12 cellular contexts compared by ENCODE assay signal in the genomic region with DNA sequence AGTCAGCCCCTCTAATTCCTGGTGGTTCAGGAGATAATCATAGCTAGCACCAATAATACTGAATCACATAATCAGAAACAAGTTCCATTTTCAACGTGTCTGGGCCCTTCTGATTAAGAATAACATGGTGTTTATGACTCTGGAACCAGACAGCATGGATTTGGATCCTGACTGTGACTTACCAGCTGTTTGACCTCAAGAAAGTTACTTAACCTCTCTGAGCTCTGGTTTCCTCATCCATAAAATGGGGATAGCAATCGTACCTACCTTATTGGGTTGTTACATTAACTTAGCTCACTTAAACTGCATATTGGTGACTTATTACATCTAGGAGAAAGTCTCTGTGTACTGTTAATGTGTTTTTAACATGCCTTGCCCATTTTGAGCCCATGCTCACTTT. TPM values are rescaled to one million over a fixed set of nuclear protein-coding genes. Genes with fewer than 3 reads are reported as not detected.
"Had no signal": no experiment of that assay in that cellular context is flagged by ENCODE, and none has a peak within 500 bp of the region (broad histone marks: within the 10 kb centered on the region; RNA-seq: fewer than 3 reads in every experiment).

No MANE protein-coding gene starts in this region.

- H3K27ac ChIP-seq: GM23248, HL-60, KMS-11 had no signal

- H3K4me3 ChIP-seq: GM23248 had no signal

- H3K4me2 ChIP-seq: KMS-11 had no signal

- H2AFZ ChIP-seq: GM23248 had no signal

- H3K9ac ChIP-seq: GM23248, KMS-11 had no signal

- DNase-seq: GM23248, GOT3, HCEC 1CT, HFFc6, IMR-90, Karpas-422, KBM-7 had no signal

- FAIRE-seq: H54 had no signal

RNA-seq across cellular contexts. Expression of gene TMEM40, which starts 10.7 kb away (rescaled TPM):
- total RNA-seq: GM23248, H9, HT1080, IMR-90 had no signal
- polyA plus RNA-seq: GM23248 had no signal
